In genomic region chr15:41116116-41116871, GRCh38 we compare ENCODE assay signal across 1 cellular context.
TF ChIP-seq lines count a peak whose summit lies in the region.

Gene INO80 (minus strand): TSS chr15:41116280. CDS start chr15:41096310, 19,970 bp downstream.

TF ChIP-seq in HepG2, 621 proteins besides CTCF, POLR2A, EP300 and RAD21 (continued from another document and continues in another):
- TF ChIP-seq MIER2 (CRISPR knock-in tag; IDR thresholded peaks at IDR 0.05) (peak; percentile 11; the same call in 1 of the 2 replicates), SNAPC5 (CRISPR knock-in tag; IDR thresholded peaks at IDR 0.05; ENCODE audit: borderline replicate concordance) (0 out of 2 replicates have a peak, but pooled peaks have one; percentile 74), MAFK (conservative IDR thresholded peaks at IDR 0.05 in 1 of 2, IDR thresholded peaks at IDR 0.05 in 1 of 2; ENCODE audit: low read length in 2 of 2) (peak; percentile 28 to 65; a peak in 3 of 4 replicates), ZNF790 (CRISPR knock-in tag; IDR thresholded peaks at IDR 0.05; ENCODE audit: borderline replicate concordance) (no peak), ZNF431 (CRISPR knock-in tag; IDR thresholded peaks at IDR 0.05; ENCODE audit: borderline replicate concordance, low read depth) (no peak), NR2F2 (IDR thresholded peaks at IDR 0.05; ENCODE audit: borderline replicate concordance, low read depth) (peak; percentile 23; the same call in 1 of the 2 replicates), E2F2 (CRISPR knock-in tag; IDR thresholded peaks at IDR 0.05; ENCODE audit: borderline replicate concordance) (no peak), ZNF329 (CRISPR knock-in tag; IDR thresholded peaks at IDR 0.05; ENCODE audit: low read depth) (no peak), HNF1A (IDR thresholded peaks at IDR 0.05; ENCODE audit: low read depth) (no peak), HNF1A (CRISPR knock-in tag; IDR thresholded peaks at IDR 0.05; ENCODE audit: borderline replicate concordance) (peak; percentile 71), IRF1 (CRISPR knock-in tag; IDR thresholded peaks at IDR 0.05; ENCODE audit: low read depth) (no peak), ZNF3 (CRISPR knock-in tag; IDR thresholded peaks at IDR 0.05) (no peak), ZNF337 (CRISPR knock-in tag; IDR thresholded peaks at IDR 0.05; ENCODE audit: borderline replicate concordance, low read depth) (no peak), ZNF468 (CRISPR knock-in tag; IDR thresholded peaks at IDR 0.05) (no peak), YEATS2 (CRISPR knock-in tag; IDR thresholded peaks at IDR 0.05; ENCODE audit: borderline replicate concordance) (peak; percentile 93), MIXL1 (CRISPR knock-in tag; IDR thresholded peaks at IDR 0.05) (0 out of 2 replicates have a peak, but pooled peaks have one; percentile 29), MED1 (CRISPR knock-in tag; IDR thresholded peaks at IDR 0.05) (no peak; the same call in 1 of the 2 replicates), ATF5 (CRISPR knock-in tag; IDR thresholded peaks at IDR 0.05; ENCODE audit: low read depth) (0 out of 2 replicates have a peak, but pooled peaks have one; percentile 43), TEAD2 (CRISPR knock-in tag; IDR thresholded peaks at IDR 0.05) (no peak), MIER3 (CRISPR knock-in tag; IDR thresholded peaks at IDR 0.05; ENCODE audit: borderline replicate concordance) (no peak; the same call in 1 of the 2 replicates), FOXJ3 (CRISPR knock-in tag; IDR thresholded peaks at IDR 0.05; ENCODE audit: borderline replicate concordance) (no peak), ISX (CRISPR knock-in tag; conservative IDR thresholded peaks at IDR 0.05) (no peak), ZNF558 (CRISPR knock-in tag; IDR thresholded peaks at IDR 0.05; ENCODE audit: borderline replicate concordance) (no peak), SP4 (CRISPR knock-in tag; IDR thresholded peaks at IDR 0.05) (peak; percentile 57), ZNF674 (CRISPR knock-in tag; IDR thresholded peaks at IDR 0.05; ENCODE audit: low read depth) (no peak), FOXA3 (CRISPR knock-in tag; IDR thresholded peaks at IDR 0.05) (peak; percentile 27; the same call in 1 of the 2 replicates), CEBPB (IDR thresholded peaks at IDR 0.05; ENCODE audit: borderline replicate concordance, low read depth, low read length) (no peak; the same call in 1 of the 2 replicates), SKI (IDR thresholded peaks at IDR 0.05; ENCODE audit: partially characterized antibody) (peak; percentile 18), NONO (IDR thresholded peaks at IDR 0.05) (no peak), NONO (CRISPR knock-in tag; conservative IDR thresholded peaks at IDR 0.05) (peak; percentile 62), MLX (CRISPR knock-in tag; IDR thresholded peaks at IDR 0.05) (no peak), TERF1 (CRISPR knock-in tag; IDR thresholded peaks at IDR 0.05) (no peak; the same call in 1 of the 2 replicates), ZNF619 (CRISPR knock-in tag; IDR thresholded peaks at IDR 0.05) (peak; percentile 32; the same call in 1 of the 2 replicates), ZNF382 (CRISPR knock-in tag; IDR thresholded peaks at IDR 0.05; ENCODE audit: borderline replicate concordance) (no peak), CC2D1A (CRISPR knock-in tag; IDR thresholded peaks at IDR 0.05) (peak; percentile 90), NAIF1 (CRISPR knock-in tag; IDR thresholded peaks at IDR 0.05; ENCODE audit: borderline replicate concordance) (peak; percentile 73), E2F5 (CRISPR knock-in tag; conservative IDR thresholded peaks at IDR 0.05) (peak; percentile 42), HINFP (CRISPR knock-in tag; IDR thresholded peaks at IDR 0.05; ENCODE audit: low read depth) (no peak; the same call in 1 of the 2 replicates), ZMYM4 (CRISPR knock-in tag; IDR thresholded peaks at IDR 0.05) (peak; percentile 82), ELF3 (CRISPR knock-in tag; IDR thresholded peaks at IDR 0.05) (peak; percentile 77), ZBTB20 (CRISPR knock-in tag; IDR thresholded peaks at IDR 0.05; ENCODE audit: borderline replicate concordance, low read depth) (peak; percentile 58; the same call in 1 of the 2 replicates), SOX5 (CRISPR knock-in tag; IDR thresholded peaks at IDR 0.05; ENCODE audit: borderline replicate concordance) (no peak), HHEX (CRISPR knock-in tag; IDR thresholded peaks at IDR 0.05) (peak; percentile 22; the same call in 1 of the 2 replicates), ZNF512 (CRISPR knock-in tag; IDR thresholded peaks at IDR 0.05) (no peak), ZNF143 (CRISPR knock-in tag; IDR thresholded peaks at IDR 0.05) (peak; percentile 85), SRF (IDR thresholded peaks at IDR 0.05; ENCODE audit: low read depth, low read length) (peak; percentile 91), ZNF280B (CRISPR knock-in tag; IDR thresholded peaks at IDR 0.05; ENCODE audit: borderline replicate concordance) (no peak), ARNT2 (CRISPR knock-in tag; IDR thresholded peaks at IDR 0.05; ENCODE audit: low read depth) (peak; percentile 92), MTF1 (CRISPR knock-in tag; IDR thresholded peaks at IDR 0.05) (no peak), ZNF781 (CRISPR knock-in tag; IDR thresholded peaks at IDR 0.05; ENCODE audit: borderline replicate concordance, not compliant biosample characterization) (no peak), KDM5B (CRISPR knock-in tag; IDR thresholded peaks at IDR 0.05; ENCODE audit: borderline replicate concordance) (peak; percentile 94), GMEB2 (CRISPR knock-in tag; IDR thresholded peaks at IDR 0.05; ENCODE audit: low read depth) (no peak), ZKSCAN5 (CRISPR knock-in tag; IDR thresholded peaks at IDR 0.05) (no peak)
